Comparison of ENCODE assay signal across 28 cellular contexts in the genomic region with DNA sequence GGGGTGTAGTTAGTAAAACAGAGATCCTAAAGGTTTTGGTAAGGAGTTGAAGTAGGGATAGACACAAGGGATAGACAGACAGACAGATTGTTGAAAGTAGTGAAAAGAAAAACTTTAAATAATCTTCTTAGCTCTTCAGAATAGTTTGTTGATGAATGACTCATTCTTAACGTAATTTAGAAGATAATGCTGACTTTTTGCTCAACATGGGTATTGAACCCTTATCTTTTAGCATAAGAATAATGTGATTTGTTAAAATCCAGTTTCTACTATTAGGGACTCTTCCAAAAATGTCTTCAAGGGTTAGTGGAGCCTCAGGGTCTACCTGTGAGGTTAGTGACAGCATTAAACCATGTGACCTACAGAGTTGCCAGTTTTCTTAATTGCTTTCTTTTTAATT.
"Had no signal": no experiment of that assay in that cellular context is flagged by ENCODE, and none has a peak within 500 bp of the region (broad histone marks: within the 10 kb centered on the region; RNA-seq: fewer than 3 reads in every experiment).

No MANE protein-coding gene starts in this region.

- FAIRE-seq: islet of Langerhans, kidney had no signal

- H3K9me3 Mint-ChIP-seq: stimulated activated naive B cell treated with anti-CD40 and anti-IgM and Interleukin-4, amounts not matched to agents 10 μg/mL and 1 μg/mL and 100 μg/mL, for 72 hours had no signal

- H3K27ac Mint-ChIP-seq: immature natural killer cell; mesothelial cell of epicardium; naive B cell; natural killer cell; progenitor cell of endocrine pancreas; stimulated activated naive B cell treated with anti-CD40 and anti-IgM and Interleukin-4, amounts not matched to agents 10 μg/mL and 1 μg/mL and 100 μg/mL, for 72 hours had no signal

- ATAC-seq: left colon; left lung; lower lobe of right lung; natural killer cell; right lobe of liver; stimulated activated naive B cell treated with anti-CD40 and anti-IgM and Interleukin-4, amounts not matched to agents 10 μg/mL and 1 μg/mL and 100 μg/mL, for 72 hours; stimulated activated naive CD8-positive, alpha-beta T cell treated with anti-CD3 and anti-CD28 coated beads, Interleukin-15, Interleukin-2, amounts not matched to agents 100 U/mL and 50 U/mL, for 24 hours had no signal

- H3K9me3 ChIP-seq: left lung, lower lobe of right lung, ovary, right atrium auricular region, right lobe of liver, stomach, testis, thyroid gland, transverse colon, upper lobe of left lung, vagina had no signal

- DNase-seq: hypothalamus; immature natural killer cell; kidney; left colon; left lung; lower lobe of right lung; mammary epithelial cell; mesendoderm; naive B cell; natural killer cell; ovary; right lobe of liver; stimulated activated CD4-positive, alpha-beta T cell treated with anti-CD3 and anti-CD28 coated beads, Interleukin-12 subunit alpha, Interleukin-12 subunit beta, amount 100 ng/mL, for 4 hours; stimulated activated CD4-positive, alpha-beta T cell treated with anti-CD3 and anti-CD28 coated beads, Interleukin-15, amount 100 ng/mL, for 24 hours; stimulated activated CD4-positive, alpha-beta T cell treated with anti-CD3 and anti-CD28 coated beads, Interleukin-2, amount 100 ng/mL, for 24 hours; stimulated activated CD4-positive, alpha-beta T cell treated with anti-CD3 and anti-CD28 coated beads, Interleukin-4, amount 100 ng/mL, for 1 hour; stimulated activated naive B cell treated with anti-CD40 and anti-IgM and Interleukin-4, amounts not matched to agents 10 μg/mL and 1 μg/mL and 100 μg/mL, for 72 hours; stimulated activated naive CD8-positive, alpha-beta T cell treated with anti-CD3 and anti-CD28 coated beads, Interleukin-15, Interleukin-2, amounts not matched to agents 100 U/mL and 50 U/mL, for 24 hours; stomach; testis; thyroid gland; transverse colon; upper lobe of left lung had no signal

- H3K4me3 ChIP-seq: left lung, lower lobe of right lung, ovary, right atrium auricular region, right lobe of liver, stomach, testis, thyroid gland, transverse colon, upper lobe of left lung, vagina had no signal

- H3K4me1 ChIP-seq: left lung, lower lobe of right lung, right atrium auricular region, right lobe of liver, stomach, testis, thyroid gland, transverse colon, upper lobe of left lung, vagina had no signal

- H3K36me3 Mint-ChIP-seq: immature natural killer cell; mesothelial cell of epicardium; naive B cell; natural killer cell; stimulated activated naive B cell treated with anti-CD40 and anti-IgM and Interleukin-4, amounts not matched to agents 10 μg/mL and 1 μg/mL and 100 μg/mL, for 72 hours had no signal

- H3K27ac ChIP-seq: left lung, lower lobe of right lung, ovary, right atrium auricular region, right lobe of liver, stomach, testis, thyroid gland, transverse colon, upper lobe of left lung, vagina had no signal

- H3K27me3 ChIP-seq: left lung, ovary, right atrium auricular region, right lobe of liver, stomach, testis, thyroid gland, transverse colon, upper lobe of left lung, vagina had no signal

- H3K36me3 ChIP-seq: left lung, lower lobe of right lung, ovary, right atrium auricular region, right lobe of liver, stomach, thyroid gland, transverse colon, upper lobe of left lung, vagina had no signal
